In the genomic region with DNA sequence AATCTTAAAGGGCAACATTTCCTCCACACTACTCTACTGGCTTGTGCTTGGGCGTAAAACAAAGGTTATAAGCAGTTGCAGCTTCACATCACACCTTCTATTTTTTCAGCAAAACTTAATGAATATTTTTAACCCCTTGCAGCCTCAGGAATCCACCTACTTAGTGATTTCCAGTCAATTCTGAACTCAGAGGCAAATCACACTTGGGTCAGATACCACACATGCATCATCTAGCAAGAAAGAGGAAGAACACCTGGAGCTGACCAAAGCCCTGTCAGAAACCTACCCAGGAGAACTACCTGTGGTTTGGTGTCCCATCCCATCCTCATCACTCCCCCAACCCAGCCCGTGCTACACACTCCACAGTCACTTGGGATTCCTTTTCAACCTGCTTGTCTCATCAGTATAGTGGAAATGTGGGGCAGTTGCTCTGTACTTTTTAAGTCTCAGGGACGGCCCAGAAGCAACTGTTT, we compare ENCODE assay signal across 10 cellular contexts. TPM values are rescaled to one million over a fixed set of nuclear protein-coding genes. Genes with fewer than 3 reads are reported as not detected.
A peak's percentile ranks its signal among the peaks of the same experiment; 100 is the strongest.
DNase-seq lines count a peak whose midpoint lies in the region; ATAC-seq and TF ChIP-seq lines count a peak whose summit lies in the region.
"Had no signal": no experiment of that assay in that cellular context is flagged by ENCODE, and none has a peak within 500 bp of the region (broad histone marks: within the 10 kb centered on the region; RNA-seq: fewer than 3 reads in every experiment).

No MANE protein-coding gene starts in this region.

- no peaks in the 10 kb centered on the region for H3K9me2 ChIP-seq in DOHH2 (replicated peaks; ENCODE audit: control insufficient read depth, low read length)

- DNase-seq in BE2C (no peak), NCI-H526 treated with DMSO at 0.1 percent for 48 hours (lab: John Stamatoyannopoulos, UW) (no peak), HuH-7 (ENCODE audit: low spot score) (no peak), tibial artery (no peak)
- DNase-seq: left colon had no signal

- no peaks in the 10 kb centered on the region for H4K20me1 ChIP-seq in DOHH2 (ENCODE audit: control insufficient read depth, insufficient read depth, low read depth, low read length)

- H3K27ac ChIP-seq in DOHH2 (ENCODE audit: low read depth, low read length) (no peak overlapping the region), tibial artery (no peak overlapping the region)
- H3K27ac ChIP-seq: parathyroid adenoma had no signal

- H3K4me3 ChIP-seq in DOHH2 (ENCODE audit: low read length) (no peak overlapping the region), BE2C (ENCODE audit: low read depth, low read length) (no peak overlapping the region), tibial artery (no peak overlapping the region)

- H3K4me2 ChIP-seq in DOHH2 (ENCODE audit: low read length): 0 out of 2 replicates have a peak overlapping the region, but pooled peaks have one; percentile 22

- ATAC-seq in GM19025 (IDR thresholded peaks at IDR 0.05; ENCODE audit: low read depth, unreplicated experiment) (peak; percentile 89), HG02623 (IDR thresholded peaks at IDR 0.05; ENCODE audit: unreplicated experiment) (peak; percentile 64), HG03460 (IDR thresholded peaks at IDR 0.05; ENCODE audit: unreplicated experiment) (peak; percentile 78)
- ATAC-seq: left colon had no signal

- H3K4me1 ChIP-seq in DOHH2 (ENCODE audit: control insufficient read depth, low read length) (peaks cover 25% of the 10 kb centered on the region), BE2C (no peaks in the 10 kb centered on the region), tibial artery (peaks cover 0 to under 1% (median 0%) of the 10 kb centered on the region in 4 donors)

- H3K36me3 ChIP-seq in DOHH2 (ENCODE audit: control insufficient read depth, low read length): peaks cover 33% of the 10 kb centered on the region
- no peaks in the 10 kb centered on the region for H3K36me3 ChIP-seq in BE2C
- peaks cover 25 to 28% (median 26%) of the 10 kb centered on the region in 3 donors for H3K36me3 ChIP-seq in tibial artery

- peaks cover 20% of the 10 kb centered on the region for H3K9me3 ChIP-seq in DOHH2 (ENCODE audit: control insufficient read depth, insufficient read depth, low read length)
- H3K9me3 ChIP-seq in BE2C: no peaks in the 10 kb centered on the region
- H3K9me3 ChIP-seq in tibial artery: peaks cover 0 to 14% (median 12%) of the 10 kb centered on the region in 3 donors

- H3K27me3 ChIP-seq in DOHH2 (ENCODE audit: control insufficient read depth, low read length) (no peaks in the 10 kb centered on the region), BE2C (no peaks in the 10 kb centered on the region), tibial artery (no peaks in the 10 kb centered on the region)

- TF ChIP-seq CTCF in DOHH2 (IDR thresholded peaks at IDR 0.05; ENCODE audit: low read depth, low read length, poor library complexity, severe bottlenecking) (no peak), BE2C (IDR thresholded peaks at IDR 0.05; ENCODE audit: low read depth, low read length) (no peak), tibial artery (IDR thresholded peaks at IDR 0.05) (no peak)

- intact Hi-C loops in tibial artery (cut with DNase I; ENCODE audit: low total_unique reads): no loop called here

- no peaks in the 10 kb centered on the region for H3F3A ChIP-seq in DOHH2 (ENCODE audit: control insufficient read depth, insufficient read depth)

- peaks cover 94% of the 10 kb centered on the region for H3K79me2 ChIP-seq in DOHH2 (ENCODE audit: control insufficient read depth, low read length)

RNA-seq across cellular contexts. Expression of a gene that starts 25.5 kb away (rescaled TPM):
- 5.2 TPM for polyA plus RNA-seq in BE2C (2012; ENCODE audit: insufficient read depth, insufficient read length, low read depth)

RNA-seq across cellular contexts. Expression of a gene that starts 25.6 kb away (rescaled TPM):
- not detected for polyA plus RNA-seq in BE2C (2012; ENCODE audit: insufficient read depth, insufficient read length, low read depth)
